9 cellular contexts compared by ENCODE assay signal in genomic region chr12:126663304-126664094, GRCh38.
A peak's percentile ranks its signal among the peaks of the same experiment; 100 is the strongest.
DNase-seq lines count a peak whose midpoint lies in the region; ATAC-seq and TF ChIP-seq lines count a peak whose summit lies in the region.
"Had no signal": no experiment of that assay in that cellular context is flagged by ENCODE, and none has a peak within 500 bp of the region (broad histone marks: within the 10 kb centered on the region; RNA-seq: fewer than 3 reads in every experiment).

No MANE protein-coding gene starts in this region.

- H3K4me3 ChIP-seq in KMS-11 (IDR thresholded peaks at IDR 0.05; ENCODE audit: insufficient read depth, low read depth, low read length) (no peak overlapping the region), WERI-Rb-1 (ENCODE audit: low read depth, low read length) (no peak overlapping the region), mesendoderm (ENCODE audit: low read length) (no peak overlapping the region), tibial nerve (no peak overlapping the region)
- H3K4me3 ChIP-seq: SK-N-MC had no signal

- H3K27ac ChIP-seq in KMS-11 (no peak overlapping the region), WERI-Rb-1 (no peak overlapping the region), mesendoderm (ENCODE audit: low read depth, low read length) (no peak overlapping the region), tibial nerve (no peak overlapping the region)
- H3K27ac ChIP-seq: SK-N-MC had no signal

- DNase-seq in NCI-H1436 (lab: John Stamatoyannopoulos, UW) (peak; percentile 7), NCI-H1436 treated with DMSO at 0.1 percent for 48 hours (lab: John Stamatoyannopoulos, UW) (no peak), WERI-Rb-1 (peak; percentile 20), mesendoderm (peak; percentile 64), tibial nerve (ENCODE audit: low spot score in 2 of 2) (no peak)

- no peak overlapping the region for H3K9ac ChIP-seq in KMS-11
- no peak overlapping the region for H3K9ac ChIP-seq in mesendoderm (ENCODE audit: low read length)

- no peak overlapping the region for H2BK5ac ChIP-seq in mesendoderm (ENCODE audit: low read length)

- no peaks in the 10 kb centered on the region for H4K20me1 ChIP-seq in KMS-11 (ENCODE audit: insufficient read depth)

- H3K79me1 ChIP-seq in mesendoderm (ENCODE audit: low read length), result no peaks in the 10 kb centered on the region

- no peak overlapping the region for H3K4ac ChIP-seq in mesendoderm (ENCODE audit: low read depth, low read length)

- H4K8ac ChIP-seq in mesendoderm (ENCODE audit: low read depth, low read length), result no peak overlapping the region

- no peak overlapping the region for H3K23ac ChIP-seq in mesendoderm (ENCODE audit: low read length)

- H3K56ac ChIP-seq in mesendoderm (ENCODE audit: low read length), result no peak overlapping the region

- ATAC-seq in HG03095 (IDR thresholded peaks at IDR 0.05; ENCODE audit: unreplicated experiment) (no peak), HG03039 (IDR thresholded peaks at IDR 0.05; ENCODE audit: unreplicated experiment) (no peak)

- TF ChIP-seq EP300 in tibial nerve (IDR thresholded peaks at IDR 0.05), result no peak

- H2AK5ac ChIP-seq in mesendoderm (ENCODE audit: low read length), result no peak overlapping the region

- no peak for TF ChIP-seq POLR2A in tibial nerve (IDR thresholded peaks at IDR 0.05)

- H3K27me3 ChIP-seq in KMS-11 (ENCODE audit: insufficient read depth, low read depth) (no peaks in the 10 kb centered on the region), WERI-Rb-1 (ENCODE audit: insufficient read depth, low read depth, severe bottlenecking) (peaks cover 20% of the 10 kb centered on the region), mesendoderm (ENCODE audit: insufficient read depth, low read length, poor library complexity) (no peaks in the 10 kb centered on the region), tibial nerve (no peaks in the 10 kb centered on the region)

- no peaks in the 10 kb centered on the region for H3K9me3 ChIP-seq in WERI-Rb-1 (ENCODE audit: severe bottlenecking)
- peaks cover 0 to 2% (median 0%) of the 10 kb centered on the region in 4 donors for H3K9me3 ChIP-seq in tibial nerve

- TF ChIP-seq CTCF in KMS-11 (conservative IDR thresholded peaks at IDR 0.05; ENCODE audit: low read depth, low read length) (peak; percentile 39; the same call in 1 of the 2 replicates), WERI-Rb-1 (IDR thresholded peaks at IDR 0.05; ENCODE audit: low read depth, low read length) (peak; percentile 68), tibial nerve (IDR thresholded peaks at IDR 0.05) (no peak)

- H3K4me2 ChIP-seq in KMS-11, result no peak overlapping the region
- no peak overlapping the region for H3K4me2 ChIP-seq in mesendoderm (ENCODE audit: low read length)

- H4K5ac ChIP-seq in mesendoderm (ENCODE audit: low read length), result no peak overlapping the region

- no peak overlapping the region for H2AFZ ChIP-seq in KMS-11 (ENCODE audit: low read depth)

- no peaks in the 10 kb centered on the region for H3K36me3 ChIP-seq in KMS-11 (ENCODE audit: insufficient read depth)
- no peaks in the 10 kb centered on the region for H3K36me3 ChIP-seq in WERI-Rb-1
- no peaks in the 10 kb centered on the region for H3K36me3 ChIP-seq in mesendoderm (ENCODE audit: control insufficient read depth, insufficient read depth, low read length)
- no peaks in the 10 kb centered on the region for H3K36me3 ChIP-seq in tibial nerve

- no peak overlapping the region for H3K18ac ChIP-seq in mesendoderm (ENCODE audit: low read length)

- H3K4me1 ChIP-seq in KMS-11 (ENCODE audit: low read depth, poor library complexity, severe bottlenecking) (no peaks in the 10 kb centered on the region), mesendoderm (ENCODE audit: control insufficient read depth, low read depth, low read length) (no peaks in the 10 kb centered on the region), tibial nerve (no peaks in the 10 kb centered on the region)

- H2BK120ac ChIP-seq in mesendoderm (ENCODE audit: low read depth, low read length), result no peak overlapping the region

- no CpG with 5 or more reads among the region's 6 CpGs for WGBS in mesendoderm (ENCODE audit: extremely low coverage, insufficient coverage, low lambda C conversion rate)
- WGBS in tibial nerve, 2 donors, result 41 to 45% methylated on average over 6 of the region's 6 CpGs

- no peak overlapping the region for H2BK15ac ChIP-seq in mesendoderm (replicated peaks; ENCODE audit: low read depth)

- H3K79me2 ChIP-seq in KMS-11 (ENCODE audit: insufficient read depth, low read depth) (no peaks in the 10 kb centered on the region), mesendoderm (ENCODE audit: control insufficient read depth, insufficient read depth, low read length) (no peaks in the 10 kb centered on the region)

Comparison
In these comparisons a context has a peak if more than half of its experiments do, and no peak if none do; other contexts are left out.
1. DNase-seq: peak in NCI-H1436 (single experiment), WERI-Rb-1 (single experiment) and mesendoderm (single experiment); none in NCI-H1436 treated with DMSO at 0.1 percent for 48 hours (single experiment) and tibial nerve (0 of 2).
2. CTCF ChIP-seq: peak in KMS-11 (single experiment) and WERI-Rb-1 (single experiment); none in tibial nerve (0 of 5).